ENCODE assay signal across 24 cellular contexts in genomic region chr4:92232566-92232965, GRCh38.
A peak's percentile ranks its signal among the peaks of the same experiment; 100 is the strongest.
DNase-seq lines count a peak whose midpoint lies in the region; ATAC-seq and TF ChIP-seq lines count a peak whose summit lies in the region.
"Had no signal": no experiment of that assay in that cellular context is flagged by ENCODE, and none has a peak within 500 bp of the region (broad histone marks: within the 10 kb centered on the region; RNA-seq: fewer than 3 reads in every experiment).

No MANE protein-coding gene starts in this region.

- H3K36me3 Mint-ChIP-seq in WTC11 = no peaks in the 10 kb centered on the region
- H3K36me3 Mint-ChIP-seq in stimulated activated memory B cell treated with anti-CD40 and anti-IgM and Interleukin-4, amounts not matched to agents 10 μg/mL and 1 μg/mL and 100 μg/mL, for 72 hours = no peaks in the 10 kb centered on the region
- H3K36me3 Mint-ChIP-seq in activated CD4-positive, alpha-beta T cell treated with anti-CD3 and anti-CD28 coated beads, Interleukin-2, amount 10 ng/mL, durations not matched to agents 24 days and 14 days (ENCODE audit: low read depth) = no peaks in the 10 kb centered on the region

- TF ChIP-seq CTCF in WTC11 (IDR thresholded peaks at IDR 0.05) = no peak

- CTCF ChIA-PET in WTC11 (lab: Charles Lee) = no interaction called here

- DNase-seq in M059J (ENCODE audit: low read depth) (peak; percentile 23), WTC11 (ENCODE audit: low spot score) (no peak), fibroblast of peridontal ligament (ENCODE audit: extremely low read depth) (peak; percentile 40), SKM-1 (lab: John Stamatoyannopoulos, UW; ENCODE audit: unreplicated experiment) (no peak), sciatic nerve (ENCODE audit: low spot score) (no peak), NCI-H446 (lab: John Stamatoyannopoulos, UW) (no peak)
- no peak for DNase-seq in activated CD4-positive, alpha-beta T cell treated with anti-CD3 and anti-CD28 coated beads, Interleukin-2, amount 10 ng/mL, durations not matched to agents 24 days and 14 days
- DNase-seq: activated CD4-positive, alpha-beta T cell treated with anti-CD3 and anti-CD28 coated beads, Interleukin-2, amount 50 U/mL, for 1 hour; activated naive CD8-positive, alpha-beta T cell treated with anti-CD3 and anti-CD28 coated beads, Interleukin-2, amount 50 U/mL, for 24 hours; activated T-cell treated with anti-CD3 and anti-CD28 coated beads, Interleukin-2, amount 50 U/mL, for 48 hours; body of pancreas; effector CD4-positive, alpha-beta T cell; hippocampal formation; left lung; NCI-H1105; NCI-H1930; NCI-H69; Peyer's patch; sigmoid colon; stimulated activated CD4-positive, alpha-beta T cell treated with anti-CD3 and anti-CD28 coated beads, Interleukin-15, amount 100 ng/mL, for 24 hours; stimulated activated naive CD4-positive, alpha-beta T cell treated with Interleukin-2 at 50 U/mL for 16 hours; WERI-Rb-1 had no signal

- H3K27me3 Mint-ChIP-seq in WTC11 (ENCODE audit: low read depth) = peaks cover 80% of the 10 kb centered on the region
- H3K27me3 Mint-ChIP-seq in stimulated activated memory B cell treated with anti-CD40 and anti-IgM and Interleukin-4, amounts not matched to agents 10 μg/mL and 1 μg/mL and 100 μg/mL, for 72 hours = no peaks in the 10 kb centered on the region
- H3K27me3 Mint-ChIP-seq in activated CD4-positive, alpha-beta T cell treated with anti-CD3 and anti-CD28 coated beads, Interleukin-2, amount 10 ng/mL, durations not matched to agents 24 days and 14 days = no peaks in the 10 kb centered on the region
- H3K27me3 Mint-ChIP-seq: activated naive CD8-positive, alpha-beta T cell treated with anti-CD3 and anti-CD28 coated beads, Interleukin-2, amount 50 U/mL, for 24 hours had no signal

- H3K4me1 Mint-ChIP-seq in WTC11 = peaks cover 14% of the 10 kb centered on the region
- H3K4me1 Mint-ChIP-seq in stimulated activated memory B cell treated with anti-CD40 and anti-IgM and Interleukin-4, amounts not matched to agents 10 μg/mL and 1 μg/mL and 100 μg/mL, for 72 hours = no peaks in the 10 kb centered on the region
- no peaks in the 10 kb centered on the region for H3K4me1 Mint-ChIP-seq in activated CD4-positive, alpha-beta T cell treated with anti-CD3 and anti-CD28 coated beads, Interleukin-2, amount 10 ng/mL, durations not matched to agents 24 days and 14 days
- H3K4me1 Mint-ChIP-seq: activated naive CD8-positive, alpha-beta T cell treated with anti-CD3 and anti-CD28 coated beads, Interleukin-2, amount 50 U/mL, for 24 hours had no signal

- H3K4me3 Mint-ChIP-seq in WTC11 = no peak overlapping the region
- no peak overlapping the region for H3K4me3 Mint-ChIP-seq in stimulated activated memory B cell treated with anti-CD40 and anti-IgM and Interleukin-4, amounts not matched to agents 10 μg/mL and 1 μg/mL and 100 μg/mL, for 72 hours
- H3K4me3 Mint-ChIP-seq in activated CD4-positive, alpha-beta T cell treated with anti-CD3 and anti-CD28 coated beads, Interleukin-2, amount 10 ng/mL, durations not matched to agents 24 days and 14 days = no peak overlapping the region
- H3K4me3 Mint-ChIP-seq: activated naive CD8-positive, alpha-beta T cell treated with anti-CD3 and anti-CD28 coated beads, Interleukin-2, amount 50 U/mL, for 24 hours had no signal

- POLR2A ChIA-PET in WTC11 (lab: Charles Lee) = no interaction called here

- no peaks in the 10 kb centered on the region for H3K9me3 Mint-ChIP-seq in WTC11
- peaks cover 3% of the 10 kb centered on the region for H3K9me3 Mint-ChIP-seq in stimulated activated memory B cell treated with anti-CD40 and anti-IgM and Interleukin-4, amounts not matched to agents 10 μg/mL and 1 μg/mL and 100 μg/mL, for 72 hours
- no peaks in the 10 kb centered on the region for H3K9me3 Mint-ChIP-seq in activated CD4-positive, alpha-beta T cell treated with anti-CD3 and anti-CD28 coated beads, Interleukin-2, amount 10 ng/mL, durations not matched to agents 24 days and 14 days

- 0 out of 2 replicates have a peak, but pooled peaks have one; percentile 38 for ATAC-seq in WTC11
- ATAC-seq in stimulated activated memory B cell treated with anti-CD40 and anti-IgM and Interleukin-4, amounts not matched to agents 10 μg/mL and 1 μg/mL and 100 μg/mL, for 72 hours = peak; percentile 54
- no peak for ATAC-seq in sciatic nerve
- ATAC-seq: activated naive CD8-positive, alpha-beta T cell treated with anti-CD3 and anti-CD28 coated beads, Interleukin-2, amount 50 U/mL, for 24 hours; body of pancreas; left lung; SK-N-SH treated with all-trans-retinoic acid at 6 μM for 48 hours had no signal

- intact Hi-C loops in activated CD4-positive, alpha-beta T cell treated with anti-CD3 and anti-CD28 coated beads, Interleukin-2, amount 10 ng/mL, durations not matched to agents 24 days and 14 days (cut with micrococcal nuclease) = no loop called here
- intact Hi-C loops in sciatic nerve (cut with DNase I) = no loop called here

- no peak overlapping the region for H3K27ac Mint-ChIP-seq in WTC11
- no peak overlapping the region for H3K27ac Mint-ChIP-seq in stimulated activated memory B cell treated with anti-CD40 and anti-IgM and Interleukin-4, amounts not matched to agents 10 μg/mL and 1 μg/mL and 100 μg/mL, for 72 hours
- H3K27ac Mint-ChIP-seq in activated CD4-positive, alpha-beta T cell treated with anti-CD3 and anti-CD28 coated beads, Interleukin-2, amount 10 ng/mL, durations not matched to agents 24 days and 14 days = no peak overlapping the region
- H3K27ac Mint-ChIP-seq: activated naive CD8-positive, alpha-beta T cell treated with anti-CD3 and anti-CD28 coated beads, Interleukin-2, amount 50 U/mL, for 24 hours had no signal

TF ChIP-seq in WTC11, 78 proteins besides CTCF, POLR2A, EP300 and RAD21 (continues in another document):
- TF ChIP-seq EMX1 (CRISPR knock-in tag; IDR thresholded peaks at IDR 0.05) = no peak
- TF ChIP-seq NFATC4 (CRISPR knock-in tag; IDR thresholded peaks at IDR 0.05) = no peak
- TF ChIP-seq HMGXB4 (CRISPR knock-in tag; IDR thresholded peaks at IDR 0.05) = no peak
- no peak for TF ChIP-seq IRF1 (CRISPR knock-in tag; IDR thresholded peaks at IDR 0.05)
- no peak for TF ChIP-seq ZNF425 (CRISPR knock-in tag; conservative IDR thresholded peaks at IDR 0.05)
- no peak for TF ChIP-seq TP53 (CRISPR knock-in tag; IDR thresholded peaks at IDR 0.05)
- TF ChIP-seq IRF2 (CRISPR knock-in tag; IDR thresholded peaks at IDR 0.05; ENCODE audit: borderline replicate concordance, low read depth) = no peak
- TF ChIP-seq CBFB (CRISPR knock-in tag; IDR thresholded peaks at IDR 0.05; ENCODE audit: low read depth) = no peak
- TF ChIP-seq TEAD1 (CRISPR knock-in tag; IDR thresholded peaks at IDR 0.05) = no peak
- no peak for TF ChIP-seq TCF7 (CRISPR knock-in tag; IDR thresholded peaks at IDR 0.05; ENCODE audit: low read depth)

Comparison
In these comparisons a context has a peak if more than half of its experiments do, and no peak if none do; other contexts are left out.
1. DNase-seq: peak in M059J (single experiment) and fibroblast of peridontal ligament (single experiment); none in WTC11 (single experiment), SKM-1 (single experiment), activated CD4-positive, alpha-beta T cell treated with anti-CD3 and anti-CD28 coated beads, Interleukin-2, amount 10 ng/mL, durations not matched to agents 24 days and 14 days (single experiment), sciatic nerve (single experiment) and NCI-H446 (0 of 2).